ENCODE assay signal across 8 cellular contexts in the genomic region with DNA sequence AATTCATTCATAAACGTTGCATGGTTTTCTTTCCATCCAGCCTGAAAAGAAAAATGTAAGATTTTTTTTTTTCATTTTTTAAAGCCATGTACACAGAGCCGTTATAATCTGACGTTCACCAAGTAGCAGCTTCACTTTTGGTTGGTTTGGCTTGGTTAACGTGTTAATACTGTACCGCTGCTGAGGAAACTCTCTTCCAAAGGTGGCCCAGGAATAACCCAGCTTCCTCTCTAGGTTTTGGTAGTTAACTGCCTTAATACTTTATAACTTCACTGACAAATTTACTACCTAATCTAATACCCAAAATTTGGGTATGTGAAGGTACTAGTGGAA. TPM values are rescaled to one million over a fixed set of nuclear protein-coding genes. Genes with fewer than 3 reads are reported as not detected.
A peak's percentile ranks its signal among the peaks of the same experiment; 100 is the strongest.
DNase-seq lines count a peak whose midpoint lies in the region; ATAC-seq and TF ChIP-seq lines count a peak whose summit lies in the region.

No MANE protein-coding gene starts in this region.

- no peaks in the 10 kb centered on the region for H3K27me3 ChIP-seq in iPS-18a (ENCODE audit: control insufficient read depth, insufficient read depth, low read length)

- intact Hi-C loops in activated T-helper 1 cell treated with anti-CD3 and anti-CD28 coated beads, Interleukin-12 subunit alpha, Interleukin-12 subunit beta, Interleukin-2, Interleukin-4 antibody, amounts not matched to agents 30 ng/mL and 10 ng/mL and 1 ng/mL, durations not matched to agents 14 hours and 24 hours and 36 hours (cut with micrococcal nuclease): loop anchor here (1.0 to 10.0 kb wide), 4 partner anchors 30 to 1084 kb away; a partner anchor contains a TSS

- peaks cover 20% of the 10 kb centered on the region for H3K4me1 ChIP-seq in iPS-18a (ENCODE audit: control insufficient read depth, low read depth, low read length)

- DNase-seq in HFFc6 (no peak), T-helper 9 cell (no peak)
- DNase-seq in activated T-helper 1 cell treated with anti-CD3 and anti-CD28 coated beads, Interleukin-12 subunit alpha, Interleukin-12 subunit beta, Interleukin-2, Interleukin-4 antibody, amounts not matched to agents 30 ng/mL and 10 ng/mL and 1 ng/mL, durations not matched to agents 14 hours and 24 hours and 36 hours (ENCODE audit: low spot score): no peak
- DNase-seq in stimulated activated effector memory CD8-positive, alpha-beta T cell treated with anti-CD3 and anti-CD28 coated beads, Interleukin-12 subunit alpha, Interleukin-12 subunit beta, amount 100 ng/mL, for 72 hours (ENCODE audit: low spot score in 2 of 2): no peak
- no peak for DNase-seq in stimulated activated CD4-positive, alpha-beta T cell treated with anti-CD3 and anti-CD28 coated beads, Interleukin-4, amount 100 ng/mL, for 1 hour

- peaks cover 29% of the 10 kb centered on the region for H3K36me3 Mint-ChIP-seq in HFFc6 (ENCODE audit: low read depth)
- peaks cover 44% of the 10 kb centered on the region for H3K36me3 Mint-ChIP-seq in activated T-helper 1 cell treated with anti-CD3 and anti-CD28 coated beads, Interleukin-12 subunit alpha, Interleukin-12 subunit beta, Interleukin-2, Interleukin-4 antibody, amounts not matched to agents 30 ng/mL and 10 ng/mL and 1 ng/mL, durations not matched to agents 14 hours and 24 hours and 36 hours (ENCODE audit: low read depth)
- H3K36me3 Mint-ChIP-seq in stimulated activated effector memory CD8-positive, alpha-beta T cell treated with anti-CD3 and anti-CD28 coated beads, Interleukin-12 subunit alpha, Interleukin-12 subunit beta, amount 100 ng/mL, for 72 hours: peaks cover 82% of the 10 kb centered on the region

- peak overlapping the region; percentile 94 for H3K4me3 Mint-ChIP-seq in HFFc6
- H3K4me3 Mint-ChIP-seq in activated T-helper 1 cell treated with anti-CD3 and anti-CD28 coated beads, Interleukin-12 subunit alpha, Interleukin-12 subunit beta, Interleukin-2, Interleukin-4 antibody, amounts not matched to agents 30 ng/mL and 10 ng/mL and 1 ng/mL, durations not matched to agents 14 hours and 24 hours and 36 hours: peak overlapping the region; percentile 93
- H3K4me3 Mint-ChIP-seq in stimulated activated effector memory CD8-positive, alpha-beta T cell treated with anti-CD3 and anti-CD28 coated beads, Interleukin-12 subunit alpha, Interleukin-12 subunit beta, amount 100 ng/mL, for 72 hours: peak overlapping the region; percentile 87

- no peak overlapping the region for H3K27ac ChIP-seq in iPS-18a (ENCODE audit: low read length)

- H3K4me3 ChIP-seq in iPS-18a (ENCODE audit: low read length): peak overlapping the region; percentile 87

- no peak for TF ChIP-seq CTCF in HFFc6 (IDR thresholded peaks at IDR 0.05)

- H3K36me3 ChIP-seq in iPS-18a (ENCODE audit: control insufficient read depth, low read depth, low read length): peaks cover 24% of the 10 kb centered on the region

- peaks cover 3% of the 10 kb centered on the region; the same call in 1 of the 2 replicates for H3K9me3 Mint-ChIP-seq in HFFc6
- peaks cover 3% of the 10 kb centered on the region for H3K9me3 Mint-ChIP-seq in activated T-helper 1 cell treated with anti-CD3 and anti-CD28 coated beads, Interleukin-12 subunit alpha, Interleukin-12 subunit beta, Interleukin-2, Interleukin-4 antibody, amounts not matched to agents 30 ng/mL and 10 ng/mL and 1 ng/mL, durations not matched to agents 14 hours and 24 hours and 36 hours
- H3K9me3 Mint-ChIP-seq in stimulated activated effector memory CD8-positive, alpha-beta T cell treated with anti-CD3 and anti-CD28 coated beads, Interleukin-12 subunit alpha, Interleukin-12 subunit beta, amount 100 ng/mL, for 72 hours: peaks cover 2% of the 10 kb centered on the region

- ATAC-seq in stimulated activated effector memory CD8-positive, alpha-beta T cell treated with anti-CD3 and anti-CD28 coated beads, Interleukin-12 subunit alpha, Interleukin-12 subunit beta, amount 100 ng/mL, for 72 hours: no peak
- ATAC-seq in HG02840 (IDR thresholded peaks at IDR 0.05; ENCODE audit: low FRiP score, unreplicated experiment) (no peak), GM21528 (IDR thresholded peaks at IDR 0.05; ENCODE audit: low FRiP score, unreplicated experiment) (no peak)

- peaks cover 42% of the 10 kb centered on the region for H3K4me1 Mint-ChIP-seq in HFFc6 (ENCODE audit: low read depth)
- peaks cover 58% of the 10 kb centered on the region for H3K4me1 Mint-ChIP-seq in activated T-helper 1 cell treated with anti-CD3 and anti-CD28 coated beads, Interleukin-12 subunit alpha, Interleukin-12 subunit beta, Interleukin-2, Interleukin-4 antibody, amounts not matched to agents 30 ng/mL and 10 ng/mL and 1 ng/mL, durations not matched to agents 14 hours and 24 hours and 36 hours (ENCODE audit: low read depth)
- H3K4me1 Mint-ChIP-seq in stimulated activated effector memory CD8-positive, alpha-beta T cell treated with anti-CD3 and anti-CD28 coated beads, Interleukin-12 subunit alpha, Interleukin-12 subunit beta, amount 100 ng/mL, for 72 hours: peaks cover 39% of the 10 kb centered on the region

- peak overlapping the region; percentile 69 for H3K9ac ChIP-seq in iPS-18a (ENCODE audit: low read length)

- H3K27ac Mint-ChIP-seq in HFFc6: peak overlapping the region; percentile 82
- peak overlapping the region; percentile 91 for H3K27ac Mint-ChIP-seq in activated T-helper 1 cell treated with anti-CD3 and anti-CD28 coated beads, Interleukin-12 subunit alpha, Interleukin-12 subunit beta, Interleukin-2, Interleukin-4 antibody, amounts not matched to agents 30 ng/mL and 10 ng/mL and 1 ng/mL, durations not matched to agents 14 hours and 24 hours and 36 hours
- peak overlapping the region; percentile 99 for H3K27ac Mint-ChIP-seq in stimulated activated effector memory CD8-positive, alpha-beta T cell treated with anti-CD3 and anti-CD28 coated beads, Interleukin-12 subunit alpha, Interleukin-12 subunit beta, amount 100 ng/mL, for 72 hours

- H3K9me3 ChIP-seq in iPS-18a (ENCODE audit: control insufficient read depth, low read depth, low read length): no peaks in the 10 kb centered on the region

- H3K27me3 Mint-ChIP-seq in HFFc6 (ENCODE audit: insufficient read depth): peaks cover 1% of the 10 kb centered on the region; the same call in 1 of the 2 replicates
- H3K27me3 Mint-ChIP-seq in activated T-helper 1 cell treated with anti-CD3 and anti-CD28 coated beads, Interleukin-12 subunit alpha, Interleukin-12 subunit beta, Interleukin-2, Interleukin-4 antibody, amounts not matched to agents 30 ng/mL and 10 ng/mL and 1 ng/mL, durations not matched to agents 14 hours and 24 hours and 36 hours (ENCODE audit: insufficient read depth): no peaks in the 10 kb centered on the region

RNA-seq across cellular contexts. Expression of a gene that starts 1.7 kb away (rescaled TPM):
- total RNA-seq in HFFc6 (2021; fragmentation: NEBNext Ultra II Directional; extraction: Animal tissue kit (Norgen Biotek cat#: 25700)): 10 to 100 TPM; 32.4 to 38.6 (median 33.5) TPM
- total RNA-seq in activated T-helper 1 cell treated with anti-CD3 and anti-CD28 coated beads, Interleukin-12 subunit alpha, Interleukin-12 subunit beta, Interleukin-2, Interleukin-4 antibody, amounts not matched to agents 30 ng/mL and 10 ng/mL and 1 ng/mL, durations not matched to agents 14 hours and 24 hours and 36 hours: 76.6 and 81.7 TPM in 2 replicates
